20 cellular contexts compared by ENCODE assay signal in genomic region chr2:16256601-16257000, GRCh38.
"Had no signal": no experiment of that assay in that cellular context is flagged by ENCODE, and none has a peak within 500 bp of the region (broad histone marks: within the 10 kb centered on the region; RNA-seq: fewer than 3 reads in every experiment).

No MANE protein-coding gene starts in this region.

- H3K4me3 ChIP-seq: colonic mucosa, lower lobe of right lung, skin epidermis, spleen, thoracic aorta, transverse colon, vagina had no signal

- H3K27ac ChIP-seq: colonic mucosa, lower lobe of right lung, neutrophil, parathyroid adenoma, skin epidermis, spleen, thoracic aorta, transverse colon, vagina had no signal

- H3K27ac Mint-ChIP-seq: immature natural killer cell; natural killer cell; progenitor cell of endocrine pancreas; stimulated activated naive B cell treated with anti-CD40 and anti-IgM and Interleukin-4, amounts not matched to agents 10 μg/mL and 1 μg/mL and 100 μg/mL, for 72 hours; stimulated activated naive CD8-positive, alpha-beta T cell treated with anti-CD3 and anti-CD28 coated beads, Interleukin-15, Interleukin-2, amounts not matched to agents 100 ng/mL and 50 ng/mL, for 24 hours had no signal

- H3K9ac ChIP-seq: parathyroid adenoma had no signal

- H3K4me1 ChIP-seq: colonic mucosa, lower lobe of right lung, spleen, transverse colon, vagina had no signal

- H3K27me3 Mint-ChIP-seq: progenitor cell of endocrine pancreas had no signal

- DNase-seq: colonic mucosa; dermis blood vessel endothelial cell; effector memory CD4-positive, alpha-beta T cell; hypothalamus; immature natural killer cell; left ventricle myocardium superior; lower lobe of right lung; natural killer cell; spleen; stimulated activated naive B cell treated with anti-CD40 and anti-IgM and Interleukin-4, amounts not matched to agents 10 μg/mL and 1 μg/mL and 100 μg/mL, for 72 hours; transverse colon had no signal

- H3K9me3 ChIP-seq: colonic mucosa, lower lobe of right lung, neutrophil, spleen, thoracic aorta, transverse colon, vagina had no signal

- H3K27me3 ChIP-seq: colonic mucosa, transverse colon, vagina had no signal

- H3K9me3 Mint-ChIP-seq: natural killer cell; neural crest cell; stimulated activated naive CD8-positive, alpha-beta T cell treated with anti-CD3 and anti-CD28 coated beads, Interleukin-15, Interleukin-2, amounts not matched to agents 100 ng/mL and 50 ng/mL, for 24 hours had no signal

- H3K4me1 Mint-ChIP-seq: immature natural killer cell; stimulated activated naive B cell treated with anti-CD40 and anti-IgM and Interleukin-4, amounts not matched to agents 10 μg/mL and 1 μg/mL and 100 μg/mL, for 72 hours had no signal

- ATAC-seq: left ventricle myocardium superior; lower lobe of right lung; natural killer cell; sciatic nerve; stimulated activated naive B cell treated with anti-CD40 and anti-IgM and Interleukin-4, amounts not matched to agents 10 μg/mL and 1 μg/mL and 100 μg/mL, for 72 hours had no signal

- H3K36me3 ChIP-seq: colonic mucosa, lower lobe of right lung, neutrophil, spleen, thoracic aorta, transverse colon, vagina had no signal

- H3K36me3 Mint-ChIP-seq: immature natural killer cell; natural killer cell; stimulated activated naive B cell treated with anti-CD40 and anti-IgM and Interleukin-4, amounts not matched to agents 10 μg/mL and 1 μg/mL and 100 μg/mL, for 72 hours had no signal

- H3K4me3 Mint-ChIP-seq: immature natural killer cell; natural killer cell; neural crest cell; stimulated activated naive B cell treated with anti-CD40 and anti-IgM and Interleukin-4, amounts not matched to agents 10 μg/mL and 1 μg/mL and 100 μg/mL, for 72 hours; stimulated activated naive CD8-positive, alpha-beta T cell treated with anti-CD3 and anti-CD28 coated beads, Interleukin-15, Interleukin-2, amounts not matched to agents 100 ng/mL and 50 ng/mL, for 24 hours had no signal
